8 cellular contexts compared by ENCODE assay signal in genomic region chr4:54318904-54319303, GRCh38.
A peak's percentile ranks its signal among the peaks of the same experiment; 100 is the strongest.
DNase-seq lines count a peak whose midpoint lies in the region; ATAC-seq and TF ChIP-seq lines count a peak whose summit lies in the region.

No MANE protein-coding gene starts in this region.

- DNase-seq in activated CD4-positive, alpha-beta T cell treated with anti-CD3 and anti-CD28 coated beads for 48 hours: peak; percentile 31
- DNase-seq in activated CD4-positive, alpha-beta T cell treated with anti-CD3 and anti-CD28 coated beads, Interleukin-2, amount 50 U/mL, for 4 hours: no peak
- DNase-seq in RWPE2 (ENCODE audit: low spot score) (no peak), esophagus squamous epithelium (lab: John Stamatoyannopoulos, UW) (no peak), pons (ENCODE audit: low spot score) (peak; percentile 40), DMS79 (lab: John Stamatoyannopoulos, UW) (no peak), NCI-H2081 treated with DMSO at 0.1 percent for 48 hours (lab: John Stamatoyannopoulos, UW) (no peak)

- intact Hi-C loops in esophagus squamous epithelium (cut with DNase I): no loop called here

- H3K9me3 ChIP-seq in RWPE2 (ENCODE audit: severe bottlenecking) (no peaks in the 10 kb centered on the region), esophagus squamous epithelium (no peaks in the 10 kb centered on the region)

- H3K4me1 ChIP-seq in RWPE2 (ENCODE audit: insufficient read depth, poor library complexity, severe bottlenecking) (no peaks in the 10 kb centered on the region), esophagus squamous epithelium (peaks cover 0 to 3% (median 0%) of the 10 kb centered on the region in 3 donors)

- H3K36me3 ChIP-seq in RWPE2 (ENCODE audit: low read depth) (no peaks in the 10 kb centered on the region), esophagus squamous epithelium (no peaks in the 10 kb centered on the region)

- ATAC-seq in HG02610 (IDR thresholded peaks at IDR 0.05; ENCODE audit: unreplicated experiment) (peak; percentile 32), RWPE2 (ENCODE audit: low read depth) (no peak)

- 30 to 38% methylated on average over 5 of the region's 5 CpGs for WGBS in esophagus squamous epithelium, 2 donors

- H3K27me3 ChIP-seq in RWPE2 (ENCODE audit: insufficient read depth, poor library complexity, severe bottlenecking) (no peaks in the 10 kb centered on the region), esophagus squamous epithelium (no peaks in the 10 kb centered on the region)

- H3K27ac ChIP-seq in RWPE2 (ENCODE audit: poor library complexity, severe bottlenecking) (no peak overlapping the region), esophagus squamous epithelium (no peak overlapping the region)

- TF ChIP-seq CTCF in RWPE2 (IDR thresholded peaks at IDR 0.05; ENCODE audit: poor library complexity, severe bottlenecking) (peak; percentile 75), esophagus squamous epithelium (IDR thresholded peaks at IDR 0.05) (peak in 5 of 6 experiments; percentile 25 to 68 (median 52))

- H3K4me3 ChIP-seq in RWPE2 (ENCODE audit: severe bottlenecking) (no peak overlapping the region), esophagus squamous epithelium (no peak overlapping the region)

- TF ChIP-seq POLR2A in esophagus squamous epithelium (IDR thresholded peaks at IDR 0.05): no peak

Comparison
In these comparisons a context has a peak if more than half of its experiments do, and no peak if none do; other contexts are left out.
1. DNase-seq: peak in activated CD4-positive, alpha-beta T cell treated with anti-CD3 and anti-CD28 coated beads for 48 hours (single experiment) and pons (single experiment); none in activated CD4-positive, alpha-beta T cell treated with anti-CD3 and anti-CD28 coated beads, Interleukin-2, amount 50 U/mL, for 4 hours (0 of 2), RWPE2 (single experiment), esophagus squamous epithelium (single experiment), DMS79 (single experiment) and NCI-H2081 treated with DMSO at 0.1 percent for 48 hours (single experiment).